Comparison of ENCODE assay signal across 9 cellular contexts in genomic region chr3:143001034-143001368, GRCh38. TPM values are rescaled to one million over a fixed set of nuclear protein-coding genes. Genes with fewer than 3 reads are reported as not detected.
A peak's percentile ranks its signal among the peaks of the same experiment; 100 is the strongest.
DNase-seq lines count a peak whose midpoint lies in the region; ATAC-seq and TF ChIP-seq lines count a peak whose summit lies in the region.
"Had no signal": no experiment of that assay in that cellular context is flagged by ENCODE, and none has a peak within 500 bp of the region (broad histone marks: within the 10 kb centered on the region; RNA-seq: fewer than 3 reads in every experiment).

No MANE protein-coding gene starts in this region.

- POLR2A ChIA-PET in BJ (lab: Charles Lee), result interaction anchor here (0.6 kb wide), 2 partner anchors 423 to 1598 kb away, joined by 4 to 16 read pairs; partner anchors contain the start of gene ATR
- POLR2A ChIA-PET in T-cell (lab: Charles Lee), result interaction anchor here (0.6 to 2.5 kb wide), 21 partner anchors 9 to 971 kb away, joined by 3 to 19 read pairs (median 4); partner anchors contain the start of genes ATR (in 2 of the 2) and DIPK2A (in 1 of the 2)

- H3K9me3 Mint-ChIP-seq in T-cell (no peaks in the 10 kb centered on the region), neural crest cell (no peaks in the 10 kb centered on the region)

- H3K4me3 Mint-ChIP-seq in T-cell, result peak overlapping the region; percentile 94 to 99 (median 97)
- peak overlapping the region; percentile 99 for H3K4me3 Mint-ChIP-seq in neural crest cell

- TF ChIP-seq CTCF in BJ (IDR thresholded peaks at IDR 0.05; ENCODE audit: insufficient read depth, low read depth, low read length) (no peak), epithelial cell of esophagus (IDR thresholded peaks at IDR 0.05; ENCODE audit: insufficient read depth, low read depth, low read length, missing control alignments) (no peak), neural crest cell (conservative IDR thresholded peaks at IDR 0.05) (no peak)

- ATAC-seq in GM19023 (IDR thresholded peaks at IDR 0.05; ENCODE audit: unreplicated experiment) (peak; percentile 73), HG03097 (IDR thresholded peaks at IDR 0.05; ENCODE audit: low FRiP score, unreplicated experiment) (peak; percentile 46), T-cell (replicated peaks in 1 of 4) (peak; percentile 59 to 70 (median 65))

- H3K4me3 ChIP-seq in BJ (ENCODE audit: low read depth, low read length), result peak overlapping the region; percentile 64
- peak overlapping the region; percentile 93 for H3K4me3 ChIP-seq in epithelial cell of esophagus (ENCODE audit: low read length)

- H3K4me1 Mint-ChIP-seq in T-cell, result peaks cover 41 to 46% (median 41%) of the 10 kb centered on the region in 3 donors
- H3K4me1 Mint-ChIP-seq in neural crest cell, result peaks cover 40% of the 10 kb centered on the region

- H3K27me3 ChIP-seq in BJ (ENCODE audit: control insufficient read depth, insufficient read depth, low read length), result no peaks in the 10 kb centered on the region

- H3K36me3 ChIP-seq in BJ (ENCODE audit: control insufficient read depth, insufficient read depth, low read length), result no peaks in the 10 kb centered on the region

- H3K27ac Mint-ChIP-seq in T-cell (peak overlapping the region; percentile 98 to 100), neural crest cell (ENCODE audit: unreplicated experiment) (peak overlapping the region; percentile 99)

- H3K27me3 Mint-ChIP-seq in T-cell (peaks cover 2 to 3% of the 10 kb centered on the region in 2 donors), neural crest cell (ENCODE audit: low read depth) (no peaks in the 10 kb centered on the region)

- CTCF ChIA-PET in BJ (lab: Yijun Ruan, JAX), result interaction anchor here (0.7 to 1.7 kb wide), 6 partner anchors 9 to 422 kb away, joined by 3 to 8 read pairs (median 4); no protein-coding TSS in a partner anchor
- CTCF ChIA-PET in T-cell (lab: Charles Lee), result interaction anchor here (0.6 to 3.0 kb wide), 15 partner anchors 10 to 974 kb away, joined by 3 to 26 read pairs (median 3); partner anchors contain the start of gene ATR (in 1 of the 2)

- DNase-seq in BJ (ENCODE audit: low read depth), result no peak
- peak in 2 of 34 experiments; percentile 37 to 47 for DNase-seq in T-cell
- DNase-seq in epithelial cell of esophagus (ENCODE audit: low read depth), result no peak
- no peak for DNase-seq in neural crest cell (ENCODE audit: low read depth, low spot score)
- no peak for DNase-seq in ecto neural progenitor cell (ENCODE audit: low spot score)
- DNase-seq in NCI-H1436 treated with DMSO at 0.1 percent for 48 hours (lab: John Stamatoyannopoulos, UW), result no peak

- H3K36me3 Mint-ChIP-seq in T-cell (no peaks in the 10 kb centered on the region), neural crest cell (ENCODE audit: low read depth) (no peaks in the 10 kb centered on the region)

RNA-seq across cellular contexts. Expression of gene U2SURP, which starts 0.4 kb away (rescaled TPM):
- polyA plus RNA-seq in BJ (2011; rRNA removed), result 22.6 and 47.2 TPM in 2 replicates
- 35.0 and 39.4 TPM in 2 replicates for polyA minus RNA-seq in BJ (2011; rRNA and poly(A)+ RNA removed)
- 100 to 1,000 TPM; 113 to 164 (median 122) TPM for total RNA-seq in T-cell
- total RNA-seq in neural crest cell, result 152 and 166 TPM in 2 replicates

RNA-seq across cellular contexts. Expression of gene PAQR9, which starts 37.5 kb away (rescaled TPM):
- not detected in 2 replicates for polyA plus RNA-seq in BJ (2011; rRNA removed)
- polyA minus RNA-seq in BJ (2011; rRNA and poly(A)+ RNA removed), result not detected in 2 replicates
- total RNA-seq in T-cell, result not detected
- total RNA-seq in neural crest cell, result 1.8 and 1.9 TPM in 2 replicates
- total RNA-seq: RPMI7951 had no signal
